ENCODE assay signal across 1 cellular context in the genomic region with DNA sequence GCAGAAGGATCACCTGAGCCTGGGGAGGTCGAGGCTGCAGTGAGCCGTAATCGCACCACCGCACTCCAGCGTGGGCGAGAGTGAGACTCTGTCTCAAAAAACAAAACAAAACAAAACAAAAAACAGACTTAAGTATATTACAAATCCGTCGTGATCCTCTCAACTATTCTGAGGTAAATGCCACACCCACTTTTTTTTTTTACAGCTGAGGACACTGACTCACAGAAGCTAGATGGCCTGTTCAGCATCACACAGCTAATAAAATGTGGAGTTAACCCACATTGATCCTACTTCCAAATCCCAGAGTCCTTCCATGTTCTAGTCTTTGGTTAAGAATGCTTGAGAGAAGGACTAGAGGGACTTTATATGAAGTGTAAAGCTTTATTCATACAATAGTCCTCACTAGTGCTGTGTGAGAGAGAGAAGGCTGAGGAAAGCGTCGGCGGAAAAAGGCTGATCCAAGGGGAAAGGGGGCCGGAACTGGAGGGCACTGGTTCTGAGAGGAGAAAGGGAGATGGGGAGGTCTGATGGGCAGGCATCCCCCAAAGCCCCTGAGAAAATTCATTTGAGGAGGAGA.
TF ChIP-seq lines count a peak whose summit lies in the region.

No MANE protein-coding gene starts in this region.

TF ChIP-seq in HCT116, 20 proteins besides CTCF, POLR2A, EP300 and RAD21:
- no peak for TF ChIP-seq SP1 (IDR thresholded peaks at IDR 0.05; ENCODE audit: low read depth)
- TF ChIP-seq EGR1 (IDR thresholded peaks at IDR 0.05; ENCODE audit: low read depth): no peak
- TF ChIP-seq, protein P1, sequence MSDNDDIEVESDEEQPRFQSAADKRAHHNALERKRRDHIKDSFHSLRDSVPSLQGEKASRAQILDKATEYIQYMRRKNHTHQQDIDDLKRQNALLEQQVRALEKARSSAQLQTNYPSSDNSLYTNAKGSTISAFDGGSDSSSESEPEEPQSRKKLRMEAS (IDR thresholded peaks at IDR 0.05): no peak
- no peak for TF ChIP-seq ZFX (IDR thresholded peaks at IDR 0.05)
- TF ChIP-seq, protein P2, sequence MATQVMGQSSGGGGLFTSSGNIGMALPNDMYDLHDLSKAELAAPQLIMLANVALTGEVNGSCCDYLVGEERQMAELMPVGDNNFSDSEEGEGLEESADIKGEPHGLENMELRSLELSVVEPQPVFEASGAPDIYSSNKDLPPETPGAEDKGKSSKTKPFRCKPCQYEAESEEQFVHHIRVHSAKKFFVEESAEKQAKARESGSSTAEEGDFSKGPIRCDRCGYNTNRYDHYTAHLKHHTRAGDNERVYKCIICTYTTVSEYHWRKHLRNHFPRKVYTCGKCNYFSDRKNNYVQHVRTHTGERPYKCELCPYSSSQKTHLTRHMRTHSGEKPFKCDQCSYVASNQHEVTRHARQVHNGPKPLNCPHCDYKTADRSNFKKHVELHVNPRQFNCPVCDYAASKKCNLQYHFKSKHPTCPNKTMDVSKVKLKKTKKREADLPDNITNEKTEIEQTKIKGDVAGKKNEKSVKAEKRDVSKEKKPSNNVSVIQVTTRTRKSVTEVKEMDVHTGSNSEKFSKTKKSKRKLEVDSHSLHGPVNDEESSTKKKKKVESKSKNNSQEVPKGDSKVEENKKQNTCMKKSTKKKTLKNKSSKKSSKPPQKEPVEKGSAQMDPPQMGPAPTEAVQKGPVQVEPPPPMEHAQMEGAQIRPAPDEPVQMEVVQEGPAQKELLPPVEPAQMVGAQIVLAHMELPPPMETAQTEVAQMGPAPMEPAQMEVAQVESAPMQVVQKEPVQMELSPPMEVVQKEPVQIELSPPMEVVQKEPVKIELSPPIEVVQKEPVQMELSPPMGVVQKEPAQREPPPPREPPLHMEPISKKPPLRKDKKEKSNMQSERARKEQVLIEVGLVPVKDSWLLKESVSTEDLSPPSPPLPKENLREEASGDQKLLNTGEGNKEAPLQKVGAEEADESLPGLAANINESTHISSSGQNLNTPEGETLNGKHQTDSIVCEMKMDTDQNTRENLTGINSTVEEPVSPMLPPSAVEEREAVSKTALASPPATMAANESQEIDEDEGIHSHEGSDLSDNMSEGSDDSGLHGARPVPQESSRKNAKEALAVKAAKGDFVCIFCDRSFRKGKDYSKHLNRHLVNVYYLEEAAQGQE (IDR thresholded peaks at IDR 0.05; ENCODE audit: low read depth): no peak
- TF ChIP-seq JUND (IDR thresholded peaks at IDR 0.05): no peak
- no peak for TF ChIP-seq POLR2AphosphoS5 (IDR thresholded peaks at IDR 0.05; ENCODE audit: low read depth, low read length)
- no peak for TF ChIP-seq TCF7L2 (IDR thresholded peaks at IDR 0.05; ENCODE audit: borderline replicate concordance, extremely low read depth, insufficient read depth, insufficient read length)
- TF ChIP-seq SIN3A (IDR thresholded peaks at IDR 0.05; ENCODE audit: low read depth): no peak
- no peak for TF ChIP-seq FOSL1 (IDR thresholded peaks at IDR 0.05; ENCODE audit: low read depth)
- TF ChIP-seq CEBPB (IDR thresholded peaks at IDR 0.05; ENCODE audit: low read depth): no peak
- no peak for TF ChIP-seq EZH2 (IDR thresholded peaks at IDR 0.05)
- TF ChIP-seq ZBTB33 (IDR thresholded peaks at IDR 0.05; ENCODE audit: extremely low read depth, insufficient replicate concordance, low read length): no peak
- TF ChIP-seq, protein P3, sequence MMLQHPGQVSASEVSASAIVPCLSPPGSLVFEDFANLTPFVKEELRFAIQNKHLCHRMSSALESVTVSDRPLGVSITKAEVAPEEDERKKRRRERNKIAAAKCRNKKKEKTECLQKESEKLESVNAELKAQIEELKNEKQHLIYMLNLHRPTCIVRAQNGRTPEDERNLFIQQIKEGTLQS (IDR thresholded peaks at IDR 0.05): no peak
- no peak for TF ChIP-seq YY1 (IDR thresholded peaks at IDR 0.05; ENCODE audit: extremely low read depth, insufficient replicate concordance, low read depth, low read length)
- TF ChIP-seq CBX3 (IDR thresholded peaks at IDR 0.05; ENCODE audit: low read depth): no peak
- TF ChIP-seq SRF (IDR thresholded peaks at IDR 0.05; ENCODE audit: low read depth): no peak
- TF ChIP-seq ZNF274 (IDR thresholded peaks at IDR 0.05; ENCODE audit: low read depth, low read length): no peak
- no peak for TF ChIP-seq EZH2phosphoT487 (IDR thresholded peaks at IDR 0.05; ENCODE audit: borderline replicate concordance)
